In genomic region chr16:66427036-66427446, GRCh38 we compare ENCODE assay signal across 8 cellular contexts. TPM values are rescaled to one million over a fixed set of nuclear protein-coding genes. Genes with fewer than 3 reads are reported as not detected.
A peak's percentile ranks its signal among the peaks of the same experiment; 100 is the strongest.
DNase-seq lines count a peak whose midpoint lies in the region; ATAC-seq and TF ChIP-seq lines count a peak whose summit lies in the region.

BEAN1 (plus strand) TSS chr16:66427295; CDS start chr16:66437677, 10,382 bp downstream.

- no peak within 1 kb of the TSS for H3K27ac Mint-ChIP-seq in T-helper 2 cell treated with Interferon-gamma antibody and Interleukin-4, amounts not matched to agents 5 μg/mL and 100 μg/mL, for 36 hours

- no peaks in the 10 kb centered on the region for H3K9me3 ChIP-seq in PC-3 (ENCODE audit: low read length)
- peaks cover 5% of the 10 kb centered on the region for H3K9me3 ChIP-seq in neural cell (ENCODE audit: low read length)

- H3K9me2 ChIP-seq in PC-3 (replicated peaks; ENCODE audit: low read length) (no peaks in the 10 kb centered on the region), neural cell (ENCODE audit: insufficient read depth, low read length) (no peaks in the 10 kb centered on the region)

- H3F3A ChIP-seq in PC-3 (ENCODE audit: low read length, unreplicated experiment) = no peaks in the 10 kb centered on the region
- H3F3A ChIP-seq in neural cell (ENCODE audit: insufficient read depth, low read length, poor library complexity, severe bottlenecking) = no peaks in the 10 kb centered on the region

- H3K27me3 ChIP-seq in PC-3 (ENCODE audit: low read length) (no peaks in the 10 kb centered on the region), neural cell (ENCODE audit: insufficient read depth, low read depth, low read length) (peaks cover 55% of the 10 kb centered on the region)

- ATAC-seq in PC-3 (peak; percentile 84), esophagus mucosa (peak; percentile 50), GM21390 (IDR thresholded peaks at IDR 0.05; ENCODE audit: unreplicated experiment) (no peak)

- CTCF ChIA-PET in PC-3 (lab: Charles Lee) = no interaction called here

- H3K4me2 ChIP-seq in PC-3 (ENCODE audit: low read length) (peak within 1 kb of the TSS; percentile 72), neural cell (ENCODE audit: low read length) (no peak within 1 kb of the TSS)

- H3K4me1 ChIP-seq in PC-3 (ENCODE audit: insufficient read depth, low read length) = no peaks in the 10 kb centered on the region

- DNase-seq in COLO668 (lab: John Stamatoyannopoulos, UW; ENCODE audit: unreplicated experiment) = peak; percentile 56
- DNase-seq in PC-3 = peak; percentile 17
- DNase-seq in mucosa of gallbladder (ENCODE audit: low spot score) = no peak
- no peak for DNase-seq in T-helper 2 cell treated with Interferon-gamma antibody and Interleukin-4, amounts not matched to agents 5 μg/mL and 100 μg/mL, for 36 hours (ENCODE audit: low spot score)
- DNase-seq in hippocampal formation (lab: John Stamatoyannopoulos, UW) = no peak

- no peaks in the 10 kb centered on the region for H3K9me3 Mint-ChIP-seq in T-helper 2 cell treated with Interferon-gamma antibody and Interleukin-4, amounts not matched to agents 5 μg/mL and 100 μg/mL, for 36 hours

- H3K27ac ChIP-seq in PC-3 (ENCODE audit: low read length) (no peak within 1 kb of the TSS), neural cell (ENCODE audit: low read length) (no peak within 1 kb of the TSS)

- H3K4me3 Mint-ChIP-seq in T-helper 2 cell treated with Interferon-gamma antibody and Interleukin-4, amounts not matched to agents 5 μg/mL and 100 μg/mL, for 36 hours = no peak within 1 kb of the TSS

- no peaks in the 10 kb centered on the region for H3K36me3 Mint-ChIP-seq in T-helper 2 cell treated with Interferon-gamma antibody and Interleukin-4, amounts not matched to agents 5 μg/mL and 100 μg/mL, for 36 hours (ENCODE audit: low read depth)

- H2AFZ ChIP-seq in PC-3 (ENCODE audit: low read length) (peak within 1 kb of the TSS; percentile 57), neural cell (ENCODE audit: low read depth, low read length) (peak within 1 kb of the TSS; percentile 4)

- H3K9ac ChIP-seq in PC-3 (ENCODE audit: low read length) (0 out of 2 replicates have a peak within 1 kb of the TSS, but pooled peaks have one; percentile 15), neural cell (ENCODE audit: low read length) (peak within 1 kb of the TSS; percentile 42)

- TF ChIP-seq CTCF in PC-3 (conservative IDR thresholded peaks at IDR 0.05; ENCODE audit: low read depth, low read length) (no peak), neural cell (IDR thresholded peaks at IDR 0.05; ENCODE audit: poor library complexity, severe bottlenecking) (no peak)

- TF ChIP-seq EP300 in neural cell (conservative IDR thresholded peaks at IDR 0.05; ENCODE audit: poor library complexity, severe bottlenecking) = no peak

- no peaks in the 10 kb centered on the region for H3K36me3 ChIP-seq in PC-3 (ENCODE audit: low read depth, low read length)
- no peaks in the 10 kb centered on the region for H3K36me3 ChIP-seq in neural cell (ENCODE audit: insufficient read depth, low read length)

- POLR2A ChIA-PET in PC-3 (lab: Charles Lee; ENCODE audit: unreplicated experiment) = no interaction called here

- H3K27me3 Mint-ChIP-seq in T-helper 2 cell treated with Interferon-gamma antibody and Interleukin-4, amounts not matched to agents 5 μg/mL and 100 μg/mL, for 36 hours (ENCODE audit: low read depth) = peaks cover 78% of the 10 kb centered on the region

- no peaks in the 10 kb centered on the region for H3K79me2 ChIP-seq in PC-3 (ENCODE audit: low read length)
- H3K79me2 ChIP-seq in neural cell (replicated peaks; ENCODE audit: insufficient read depth, low read length) = no peaks in the 10 kb centered on the region

- BruUV-seq in PC-3 (replicated peaks; lab: Mats Ljungman, UMichigan) = no TSS peak

- H3K4me1 Mint-ChIP-seq in T-helper 2 cell treated with Interferon-gamma antibody and Interleukin-4, amounts not matched to agents 5 μg/mL and 100 μg/mL, for 36 hours (ENCODE audit: low read depth) = no peaks in the 10 kb centered on the region

- no peak for TF ChIP-seq RAD21 in neural cell (conservative IDR thresholded peaks at IDR 0.05)

- H3K4me3 ChIP-seq in PC-3 (ENCODE audit: low read length) (peak within 1 kb of the TSS; percentile 50; the same call in 1 of the 2 replicates), neural cell (ENCODE audit: low read length) (peak within 1 kb of the TSS; percentile 66)

- intact Hi-C loops in PC-3 (cut with micrococcal nuclease) = no loop called here

- no peaks in the 10 kb centered on the region for H4K20me1 ChIP-seq in PC-3 (ENCODE audit: low read length)
- H4K20me1 ChIP-seq in neural cell (ENCODE audit: insufficient read depth) = no peaks in the 10 kb centered on the region

TF ChIP-seq in neural cell, 6 proteins besides CTCF, POLR2A, EP300 and RAD21:
- no peak for TF ChIP-seq SMC3 (conservative IDR thresholded peaks at IDR 0.05; ENCODE audit: poor library complexity)
- no peak for TF ChIP-seq TAF1 (IDR thresholded peaks at IDR 0.05; ENCODE audit: low read depth)
- TF ChIP-seq REST (IDR thresholded peaks at IDR 0.05; ENCODE audit: borderline replicate concordance) = no peak
- no peak for TF ChIP-seq MXI1 (conservative IDR thresholded peaks at IDR 0.05; ENCODE audit: poor library complexity, severe bottlenecking)
- TF ChIP-seq POLR2AphosphoS5 (IDR thresholded peaks at IDR 0.05) = no peak
- TF ChIP-seq EZH2 (IDR thresholded peaks at IDR 0.05; ENCODE audit: borderline replicate concordance, insufficient read depth, low read length, poor library complexity, severe bottlenecking) = no peak

RNA-seq across cellular contexts. Expression of gene BEAN1, which starts in this region (rescaled TPM):
- 1.9 and 2.2 TPM in 2 replicates for total RNA-seq in PC-3 (2014; rRNA removed)
- 0.92 TPM for total RNA-seq in esophagus mucosa
- polyA plus RNA-seq in neural cell = 0.16 and 0.58 TPM in 2 replicates
- polyA minus RNA-seq in neural cell = 1.2 and 1.9 TPM in 2 replicates
- 0.35 TPM for total RNA-seq in mucosa of gallbladder

Comparison
In these comparisons a context has a peak if more than half of its experiments do, and no peak if none do; other contexts are left out.
1. Peak in ATAC-seq in esophagus mucosa; RNA of the gene not detected or under 1 TPM.
2. DNase-seq: peak in COLO668 (single experiment) and PC-3 (single experiment); none in mucosa of gallbladder (single experiment), T-helper 2 cell treated with Interferon-gamma antibody and Interleukin-4, amounts not matched to agents 5 μg/mL and 100 μg/mL, for 36 hours (single experiment) and hippocampal formation (0 of 2).